Comparison of ENCODE assay signal across 2 cellular contexts in the genomic region with DNA sequence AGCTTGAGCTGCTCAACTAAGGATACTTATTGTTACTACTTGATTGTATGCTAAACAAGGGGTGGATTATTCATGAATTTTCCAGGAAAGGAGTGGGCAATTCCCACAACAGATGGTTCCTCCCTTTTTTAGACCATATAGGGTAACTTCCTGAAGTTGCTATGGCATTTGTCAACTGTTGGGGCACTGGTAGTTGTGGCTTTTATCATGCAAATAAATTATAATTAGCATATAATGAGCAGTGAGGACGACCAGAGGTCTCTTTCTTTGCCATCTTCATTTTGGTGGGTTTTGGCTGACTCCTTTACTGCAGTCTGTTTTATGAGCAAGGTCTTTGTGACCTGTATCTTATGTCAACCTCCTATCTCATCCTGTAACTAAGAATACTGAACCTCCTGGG.
TF ChIP-seq lines count a peak whose summit lies in the region.

No MANE protein-coding gene starts in this region.

TF ChIP-seq in GM23338, 12 proteins besides CTCF, POLR2A, EP300 and RAD21 (continued from another document):
- TF ChIP-seq, protein P1, sequence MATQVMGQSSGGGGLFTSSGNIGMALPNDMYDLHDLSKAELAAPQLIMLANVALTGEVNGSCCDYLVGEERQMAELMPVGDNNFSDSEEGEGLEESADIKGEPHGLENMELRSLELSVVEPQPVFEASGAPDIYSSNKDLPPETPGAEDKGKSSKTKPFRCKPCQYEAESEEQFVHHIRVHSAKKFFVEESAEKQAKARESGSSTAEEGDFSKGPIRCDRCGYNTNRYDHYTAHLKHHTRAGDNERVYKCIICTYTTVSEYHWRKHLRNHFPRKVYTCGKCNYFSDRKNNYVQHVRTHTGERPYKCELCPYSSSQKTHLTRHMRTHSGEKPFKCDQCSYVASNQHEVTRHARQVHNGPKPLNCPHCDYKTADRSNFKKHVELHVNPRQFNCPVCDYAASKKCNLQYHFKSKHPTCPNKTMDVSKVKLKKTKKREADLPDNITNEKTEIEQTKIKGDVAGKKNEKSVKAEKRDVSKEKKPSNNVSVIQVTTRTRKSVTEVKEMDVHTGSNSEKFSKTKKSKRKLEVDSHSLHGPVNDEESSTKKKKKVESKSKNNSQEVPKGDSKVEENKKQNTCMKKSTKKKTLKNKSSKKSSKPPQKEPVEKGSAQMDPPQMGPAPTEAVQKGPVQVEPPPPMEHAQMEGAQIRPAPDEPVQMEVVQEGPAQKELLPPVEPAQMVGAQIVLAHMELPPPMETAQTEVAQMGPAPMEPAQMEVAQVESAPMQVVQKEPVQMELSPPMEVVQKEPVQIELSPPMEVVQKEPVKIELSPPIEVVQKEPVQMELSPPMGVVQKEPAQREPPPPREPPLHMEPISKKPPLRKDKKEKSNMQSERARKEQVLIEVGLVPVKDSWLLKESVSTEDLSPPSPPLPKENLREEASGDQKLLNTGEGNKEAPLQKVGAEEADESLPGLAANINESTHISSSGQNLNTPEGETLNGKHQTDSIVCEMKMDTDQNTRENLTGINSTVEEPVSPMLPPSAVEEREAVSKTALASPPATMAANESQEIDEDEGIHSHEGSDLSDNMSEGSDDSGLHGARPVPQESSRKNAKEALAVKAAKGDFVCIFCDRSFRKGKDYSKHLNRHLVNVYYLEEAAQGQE (IDR thresholded peaks at IDR 0.05; ENCODE audit: unreplicated experiment), result no peak
- TF ChIP-seq, protein P2, sequence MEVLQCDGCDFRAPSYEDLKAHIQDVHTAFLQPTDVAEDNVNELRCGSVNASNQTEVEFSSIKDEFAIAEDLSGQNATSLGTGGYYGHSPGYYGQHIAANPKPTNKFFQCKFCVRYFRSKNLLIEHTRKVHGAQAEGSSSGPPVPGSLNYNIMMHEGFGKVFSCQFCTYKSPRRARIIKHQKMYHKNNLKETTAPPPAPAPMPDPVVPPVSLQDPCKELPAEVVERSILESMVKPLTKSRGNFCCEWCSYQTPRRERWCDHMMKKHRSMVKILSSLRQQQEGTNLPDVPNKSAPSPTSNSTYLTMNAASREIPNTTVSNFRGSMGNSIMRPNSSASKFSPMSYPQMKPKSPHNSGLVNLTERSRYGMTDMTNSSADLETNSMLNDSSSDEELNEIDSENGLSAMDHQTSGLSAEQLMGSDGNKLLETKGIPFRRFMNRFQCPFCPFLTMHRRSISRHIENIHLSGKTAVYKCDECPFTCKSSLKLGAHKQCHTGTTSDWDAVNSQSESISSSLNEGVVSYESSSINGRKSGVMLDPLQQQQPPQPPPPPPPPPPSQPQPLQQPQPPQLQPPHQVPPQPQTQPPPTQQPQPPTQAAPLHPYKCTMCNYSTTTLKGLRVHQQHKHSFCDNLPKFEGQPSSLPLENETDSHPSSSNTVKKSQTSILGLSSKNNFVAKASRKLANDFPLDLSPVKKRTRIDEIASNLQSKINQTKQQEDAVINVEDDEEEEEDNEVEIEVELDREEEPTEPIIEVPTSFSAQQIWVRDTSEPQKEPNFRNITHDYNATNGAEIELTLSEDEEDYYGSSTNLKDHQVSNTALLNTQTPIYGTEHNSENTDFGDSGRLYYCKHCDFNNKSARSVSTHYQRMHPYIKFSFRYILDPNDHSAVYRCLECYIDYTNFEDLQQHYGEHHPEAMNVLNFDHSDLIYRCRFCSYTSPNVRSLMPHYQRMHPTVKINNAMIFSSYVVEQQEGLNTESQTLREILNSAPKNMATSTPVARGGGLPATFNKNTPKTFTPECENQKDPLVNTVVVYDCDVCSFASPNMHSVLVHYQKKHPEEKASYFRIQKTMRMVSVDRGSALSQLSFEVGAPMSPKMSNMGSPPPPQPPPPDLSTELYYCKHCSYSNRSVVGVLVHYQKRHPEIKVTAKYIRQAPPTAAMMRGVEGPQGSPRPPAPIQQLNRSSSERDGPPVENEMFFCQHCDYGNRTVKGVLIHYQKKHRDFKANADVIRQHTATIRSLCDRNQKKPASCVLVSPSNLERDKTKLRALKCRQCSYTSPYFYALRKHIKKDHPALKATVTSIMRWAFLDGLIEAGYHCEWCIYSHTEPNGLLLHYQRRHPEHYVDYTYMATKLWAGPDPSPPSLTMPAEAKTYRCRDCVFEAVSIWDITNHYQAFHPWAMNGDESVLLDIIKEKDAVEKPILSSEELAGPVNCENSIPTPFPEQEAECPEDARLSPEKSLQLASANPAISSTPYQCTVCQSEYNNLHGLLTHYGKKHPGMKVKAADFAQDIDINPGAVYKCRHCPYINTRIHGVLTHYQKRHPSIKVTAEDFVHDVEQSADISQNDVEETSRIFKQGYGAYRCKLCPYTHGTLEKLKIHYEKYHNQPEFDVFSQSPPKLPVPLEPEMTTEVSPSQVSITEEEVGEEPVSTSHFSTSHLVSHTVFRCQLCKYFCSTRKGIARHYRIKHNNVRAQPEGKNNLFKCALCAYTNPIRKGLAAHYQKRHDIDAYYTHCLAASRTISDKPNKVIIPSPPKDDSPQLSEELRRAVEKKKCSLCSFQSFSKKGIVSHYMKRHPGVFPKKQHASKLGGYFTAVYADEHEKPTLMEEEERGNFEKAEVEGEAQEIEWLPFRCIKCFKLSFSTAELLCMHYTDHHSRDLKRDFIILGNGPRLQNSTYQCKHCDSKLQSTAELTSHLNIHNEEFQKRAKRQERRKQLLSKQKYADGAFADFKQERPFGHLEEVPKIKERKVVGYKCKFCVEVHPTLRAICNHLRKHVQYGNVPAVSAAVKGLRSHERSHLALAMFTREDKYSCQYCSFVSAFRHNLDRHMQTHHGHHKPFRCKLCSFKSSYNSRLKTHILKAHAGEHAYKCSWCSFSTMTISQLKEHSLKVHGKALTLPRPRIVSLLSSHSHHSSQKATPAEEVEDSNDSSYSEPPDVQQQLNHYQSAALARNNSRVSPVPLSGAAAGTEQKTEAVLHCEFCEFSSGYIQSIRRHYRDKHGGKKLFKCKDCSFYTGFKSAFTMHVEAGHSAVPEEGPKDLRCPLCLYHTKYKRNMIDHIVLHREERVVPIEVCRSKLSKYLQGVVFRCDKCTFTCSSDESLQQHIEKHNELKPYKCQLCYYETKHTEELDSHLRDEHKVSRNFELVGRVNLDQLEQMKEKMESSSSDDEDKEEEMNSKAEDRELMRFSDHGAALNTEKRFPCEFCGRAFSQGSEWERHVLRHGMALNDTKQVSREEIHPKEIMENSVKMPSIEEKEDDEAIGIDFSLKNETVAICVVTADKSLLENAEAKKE (CRISPR knock-in tag; IDR thresholded peaks at IDR 0.05), result no peak
TF ChIP-seq in GM23338: peak in this region for 0.

TF ChIP-seq in WTC11, 78 proteins besides CTCF, POLR2A, EP300 and RAD21 (continued from another document):
- TF ChIP-seq ZNF416 (CRISPR knock-in tag; IDR thresholded peaks at IDR 0.05) (no peak), NR1H2 (CRISPR knock-in tag; IDR thresholded peaks at IDR 0.05) (no peak), EMX1 (CRISPR knock-in tag; IDR thresholded peaks at IDR 0.05) (no peak), NFYB (CRISPR knock-in tag; conservative IDR thresholded peaks at IDR 0.05; ENCODE audit: low read depth) (no peak), ESRRA (CRISPR knock-in tag; IDR thresholded peaks at IDR 0.05; ENCODE audit: borderline replicate concordance) (no peak), TP53 (CRISPR knock-in tag; IDR thresholded peaks at IDR 0.05) (no peak), ZNF121 (CRISPR knock-in tag; IDR thresholded peaks at IDR 0.05) (no peak), CREB1 (CRISPR knock-in tag; IDR thresholded peaks at IDR 0.05) (no peak), OVOL2 (CRISPR knock-in tag; IDR thresholded peaks at IDR 0.05; ENCODE audit: borderline replicate concordance) (no peak)
- TF ChIP-seq, protein P3, sequence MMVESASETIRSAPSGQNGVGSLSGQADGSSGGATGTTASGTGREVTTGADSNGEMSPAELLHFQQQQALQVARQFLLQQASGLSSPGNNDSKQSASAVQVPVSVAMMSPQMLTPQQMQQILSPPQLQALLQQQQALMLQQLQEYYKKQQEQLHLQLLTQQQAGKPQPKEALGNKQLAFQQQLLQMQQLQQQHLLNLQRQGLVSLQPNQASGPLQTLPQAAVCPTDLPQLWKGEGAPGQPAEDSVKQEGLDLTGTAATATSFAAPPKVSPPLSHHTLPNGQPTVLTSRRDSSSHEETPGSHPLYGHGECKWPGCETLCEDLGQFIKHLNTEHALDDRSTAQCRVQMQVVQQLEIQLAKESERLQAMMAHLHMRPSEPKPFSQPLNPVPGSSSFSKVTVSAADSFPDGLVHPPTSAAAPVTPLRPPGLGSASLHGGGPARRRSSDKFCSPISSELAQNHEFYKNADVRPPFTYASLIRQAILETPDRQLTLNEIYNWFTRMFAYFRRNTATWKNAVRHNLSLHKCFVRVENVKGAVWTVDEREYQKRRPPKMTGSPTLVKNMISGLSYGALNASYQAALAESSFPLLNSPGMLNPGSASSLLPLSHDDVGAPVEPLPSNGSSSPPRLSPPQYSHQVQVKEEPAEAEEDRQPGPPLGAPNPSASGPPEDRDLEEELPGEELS (CRISPR knock-in tag; IDR thresholded peaks at IDR 0.05), result no peak
- TF ChIP-seq, protein P4, sequence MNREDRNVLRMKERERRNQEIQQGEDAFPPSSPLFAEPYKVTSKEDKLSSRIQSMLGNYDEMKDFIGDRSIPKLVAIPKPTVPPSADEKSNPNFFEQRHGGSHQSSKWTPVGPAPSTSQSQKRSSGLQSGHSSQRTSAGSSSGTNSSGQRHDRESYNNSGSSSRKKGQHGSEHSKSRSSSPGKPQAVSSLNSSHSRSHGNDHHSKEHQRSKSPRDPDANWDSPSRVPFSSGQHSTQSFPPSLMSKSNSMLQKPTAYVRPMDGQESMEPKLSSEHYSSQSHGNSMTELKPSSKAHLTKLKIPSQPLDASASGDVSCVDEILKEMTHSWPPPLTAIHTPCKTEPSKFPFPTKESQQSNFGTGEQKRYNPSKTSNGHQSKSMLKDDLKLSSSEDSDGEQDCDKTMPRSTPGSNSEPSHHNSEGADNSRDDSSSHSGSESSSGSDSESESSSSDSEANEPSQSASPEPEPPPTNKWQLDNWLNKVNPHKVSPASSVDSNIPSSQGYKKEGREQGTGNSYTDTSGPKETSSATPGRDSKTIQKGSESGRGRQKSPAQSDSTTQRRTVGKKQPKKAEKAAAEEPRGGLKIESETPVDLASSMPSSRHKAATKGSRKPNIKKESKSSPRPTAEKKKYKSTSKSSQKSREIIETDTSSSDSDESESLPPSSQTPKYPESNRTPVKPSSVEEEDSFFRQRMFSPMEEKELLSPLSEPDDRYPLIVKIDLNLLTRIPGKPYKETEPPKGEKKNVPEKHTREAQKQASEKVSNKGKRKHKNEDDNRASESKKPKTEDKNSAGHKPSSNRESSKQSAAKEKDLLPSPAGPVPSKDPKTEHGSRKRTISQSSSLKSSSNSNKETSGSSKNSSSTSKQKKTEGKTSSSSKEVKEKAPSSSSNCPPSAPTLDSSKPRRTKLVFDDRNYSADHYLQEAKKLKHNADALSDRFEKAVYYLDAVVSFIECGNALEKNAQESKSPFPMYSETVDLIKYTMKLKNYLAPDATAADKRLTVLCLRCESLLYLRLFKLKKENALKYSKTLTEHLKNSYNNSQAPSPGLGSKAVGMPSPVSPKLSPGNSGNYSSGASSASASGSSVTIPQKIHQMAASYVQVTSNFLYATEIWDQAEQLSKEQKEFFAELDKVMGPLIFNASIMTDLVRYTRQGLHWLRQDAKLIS (CRISPR knock-in tag; IDR thresholded peaks at IDR 0.05; ENCODE audit: borderline replicate concordance), result no peak
- TF ChIP-seq, protein P5, sequence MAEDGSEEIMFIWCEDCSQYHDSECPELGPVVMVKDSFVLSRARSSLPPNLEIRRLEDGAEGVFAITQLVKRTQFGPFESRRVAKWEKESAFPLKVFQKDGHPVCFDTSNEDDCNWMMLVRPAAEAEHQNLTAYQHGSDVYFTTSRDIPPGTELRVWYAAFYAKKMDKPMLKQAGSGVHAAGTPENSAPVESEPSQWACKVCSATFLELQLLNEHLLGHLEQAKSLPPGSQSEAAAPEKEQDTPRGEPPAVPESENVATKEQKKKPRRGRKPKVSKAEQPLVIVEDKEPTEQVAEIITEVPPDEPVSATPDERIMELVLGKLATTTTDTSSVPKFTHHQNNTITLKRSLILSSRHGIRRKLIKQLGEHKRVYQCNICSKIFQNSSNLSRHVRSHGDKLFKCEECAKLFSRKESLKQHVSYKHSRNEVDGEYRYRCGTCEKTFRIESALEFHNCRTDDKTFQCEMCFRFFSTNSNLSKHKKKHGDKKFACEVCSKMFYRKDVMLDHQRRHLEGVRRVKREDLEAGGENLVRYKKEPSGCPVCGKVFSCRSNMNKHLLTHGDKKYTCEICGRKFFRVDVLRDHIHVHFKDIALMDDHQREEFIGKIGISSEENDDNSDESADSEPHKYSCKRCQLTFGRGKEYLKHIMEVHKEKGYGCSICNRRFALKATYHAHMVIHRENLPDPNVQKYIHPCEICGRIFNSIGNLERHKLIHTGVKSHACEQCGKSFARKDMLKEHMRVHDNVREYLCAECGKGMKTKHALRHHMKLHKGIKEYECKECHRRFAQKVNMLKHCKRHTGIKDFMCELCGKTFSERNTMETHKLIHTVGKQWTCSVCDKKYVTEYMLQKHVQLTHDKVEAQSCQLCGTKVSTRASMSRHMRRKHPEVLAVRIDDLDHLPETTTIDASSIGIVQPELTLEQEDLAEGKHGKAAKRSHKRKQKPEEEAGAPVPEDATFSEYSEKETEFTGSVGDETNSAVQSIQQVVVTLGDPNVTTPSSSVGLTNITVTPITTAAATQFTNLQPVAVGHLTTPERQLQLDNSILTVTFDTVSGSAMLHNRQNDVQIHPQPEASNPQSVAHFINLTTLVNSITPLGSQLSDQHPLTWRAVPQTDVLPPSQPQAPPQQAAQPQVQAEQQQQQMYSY (CRISPR knock-in tag; IDR thresholded peaks at IDR 0.05), result no peak
